In genomic region chr7:144470052-144470451, GRCh38 we compare ENCODE assay signal across 23 cellular contexts.
"Had no signal": no experiment of that assay in that cellular context is flagged by ENCODE, and none has a peak within 500 bp of the region (broad histone marks: within the 10 kb centered on the region; RNA-seq: fewer than 3 reads in every experiment).

No MANE protein-coding gene starts in this region.

- H3K4me3 Mint-ChIP-seq: activated CD4-positive, alpha-beta memory T cell treated with anti-CD3 and anti-CD28 coated beads for 36 hours; activated CD4-positive, alpha-beta T cell treated with anti-CD3 and anti-CD28 coated beads, Interleukin-2, amount 10 ng/mL, durations not matched to agents 7 days and 5 days; activated naive CD4-positive, alpha-beta T cell treated with anti-CD3 and anti-CD28 coated beads, Interleukin-2, amount 50 U/mL, for 24 hours; activated T-helper 1 cell treated with anti-CD3 and anti-CD28 coated beads, Interleukin-12 subunit alpha, Interleukin-12 subunit beta, Interleukin-2, Interleukin-4 antibody, amounts not matched to agents 30 ng/mL and 10 ng/mL and 1 ng/mL, durations not matched to agents 14 hours and 24 hours and 36 hours; central memory CD8-positive, alpha-beta T cell; T-cell had no signal

- H3K4me3 ChIP-seq: Peyer's patch had no signal

- H3K9me3 ChIP-seq: Peyer's patch had no signal

- H3K4me1 Mint-ChIP-seq: activated CD4-positive, alpha-beta T cell treated with anti-CD3 and anti-CD28 coated beads, Interleukin-2, amount 10 ng/mL, durations not matched to agents 7 days and 5 days; activated naive CD4-positive, alpha-beta T cell treated with anti-CD3 and anti-CD28 coated beads, Interleukin-2, amount 50 U/mL, for 24 hours; central memory CD8-positive, alpha-beta T cell; T-cell had no signal

- H3K27ac ChIP-seq: KMS-11, Peyer's patch, VCaP had no signal

- H3K9ac ChIP-seq: KMS-11 had no signal

- H3K36me3 Mint-ChIP-seq: brain had no signal

- H3K27me3 ChIP-seq: Peyer's patch had no signal

- H3K27me3 Mint-ChIP-seq: activated CD4-positive, alpha-beta memory T cell treated with anti-CD3 and anti-CD28 coated beads for 36 hours; activated CD4-positive, alpha-beta T cell treated with anti-CD3 and anti-CD28 coated beads, Interleukin-2, amount 10 ng/mL, durations not matched to agents 7 days and 5 days; activated naive CD4-positive, alpha-beta T cell treated with anti-CD3 and anti-CD28 coated beads, Interleukin-2, amount 50 U/mL, for 24 hours; central memory CD8-positive, alpha-beta T cell; T-cell had no signal

- H3K4me1 ChIP-seq: Peyer's patch had no signal

- DNase-seq: activated CD4-positive, alpha-beta memory T cell treated with anti-CD3 and anti-CD28 coated beads for 36 hours; activated CD4-positive, alpha-beta T cell treated with anti-CD3 and anti-CD28 coated beads, Interleukin-2, amount 10 ng/mL, durations not matched to agents 7 days and 5 days; activated CD4-positive, CD25-positive, alpha-beta regulatory T cell; activated CD8-positive, alpha-beta memory T cell treated with anti-CD3 and anti-CD28 coated beads for 24 hours; activated effector memory CD4-positive, alpha-beta T cell treated with Interleukin-2 at 50 U/mL for 16 hours; activated naive CD4-positive, alpha-beta T cell; amniotic stem cell; MM.1S; NCI-H1105; NCI-H1436 treated with DMSO at 0.1 percent for 48 hours; NCI-H187; NCI-H2081; NCI-H524; Peyer's patch; SIG-M5; T-cell; T1000 had no signal

- H3K27ac Mint-ChIP-seq: activated CD4-positive, alpha-beta memory T cell treated with anti-CD3 and anti-CD28 coated beads for 36 hours; activated CD4-positive, alpha-beta T cell treated with anti-CD3 and anti-CD28 coated beads, Interleukin-2, amount 10 ng/mL, durations not matched to agents 7 days and 5 days; activated naive CD4-positive, alpha-beta T cell treated with anti-CD3 and anti-CD28 coated beads, Interleukin-2, amount 50 U/mL, for 24 hours; activated T-helper 1 cell treated with anti-CD3 and anti-CD28 coated beads, Interleukin-12 subunit alpha, Interleukin-12 subunit beta, Interleukin-2, Interleukin-4 antibody, amounts not matched to agents 30 ng/mL and 10 ng/mL and 1 ng/mL, durations not matched to agents 14 hours and 24 hours and 36 hours; brain; T-cell had no signal

- ATAC-seq: T-cell had no signal

- H3K36me3 ChIP-seq: Peyer's patch had no signal

- H3K9me3 Mint-ChIP-seq: brain; central memory CD8-positive, alpha-beta T cell had no signal

- H3K4me2 ChIP-seq: KMS-11 had no signal
